ENCODE assay signal across 8 cellular contexts in genomic region chr5:138507485-138507884, GRCh38. TPM values are rescaled to one million over a fixed set of nuclear protein-coding genes. Genes with fewer than 3 reads are reported as not detected.
DNase-seq lines count a peak whose midpoint lies in the region; TF ChIP-seq lines count a peak whose summit lies in the region.
"Not testable (repeated sequence)": the region's sequence is repeated elsewhere in the genome, so short reads cannot be mapped to it uniquely, and the experiment has no call there.

No MANE protein-coding gene starts in this region.

- H3K4me3 ChIP-seq in AG04450 (ENCODE audit: low read depth, low read length); MG63; OCI-LY7 (ENCODE audit: low read depth, low read length, poor library complexity, severe bottlenecking); adrenal gland; liver (ENCODE audit: low read depth in 1 of 3, low read length in 3 of 3); skeletal muscle cell (ENCODE audit: low read depth, low read length): not testable (repeated sequence)

- POLR2A ChIA-PET in AG04450 (lab: Yijun Ruan, JAX) = not testable (repeated sequence)
- POLR2A ChIA-PET in OCI-LY7 (lab: Charles Lee) = interaction anchor here (0.6 kb wide), 1 partner anchor 33 kb away, joined by 5 read pairs; no protein-coding TSS in a partner anchor

- H2AFZ ChIP-seq in OCI-LY7 (ENCODE audit: low read length) = not testable (repeated sequence)

- intact Hi-C loops in OCI-LY7 (cut with micrococcal nuclease; ENCODE audit: unreplicated experiment); adrenal gland (cut with DNase I): not testable (repeated sequence)

- not testable (repeated sequence) for H4K20me1 ChIP-seq in OCI-LY7 (ENCODE audit: insufficient read depth, low read length)

- peak in 1 of 2 donors; percentile 60 for TF ChIP-seq POLR2A in adrenal gland (IDR thresholded peaks at IDR 0.05)

- DNase-seq in AG04450 (ENCODE audit: low read depth, low spot score) (peak; percentile 38), EL (peak; percentile 34), MG63 (peak; percentile 60), adrenal gland (peak; percentile 56 to 81 (median 79)), fibroblast of gingiva (ENCODE audit: low read depth) (peak; percentile 96), skeletal muscle cell (ENCODE audit: low read depth) (peak; percentile 41)
- DNase-seq in OCI-LY7 (ENCODE audit: low spot score) = not testable (repeated sequence)

- H3K27me3 ChIP-seq in AG04450 (ENCODE audit: control insufficient read depth, insufficient read depth, low read length); MG63; adrenal gland; liver (ENCODE audit: control insufficient read depth in 4 of 4, insufficient read depth in 4 of 4, low read length in 3 of 4): not testable (repeated sequence)

- not testable (repeated sequence) for H3K4me2 ChIP-seq in OCI-LY7 (ENCODE audit: low read length)

- not testable (repeated sequence) for TF ChIP-seq CTCF in AG04450 (IDR thresholded peaks at IDR 0.05; ENCODE audit: low read depth, low read length); OCI-LY7 (conservative IDR thresholded peaks at IDR 0.05; ENCODE audit: low read length); adrenal gland (IDR thresholded peaks at IDR 0.05); liver (IDR thresholded peaks at IDR 0.05; ENCODE audit: low read depth, low read length, missing input control)

- H3K9me2 ChIP-seq in OCI-LY7 (ENCODE audit: insufficient read depth, low read length) = not testable (repeated sequence)

- H3K9me3 ChIP-seq in AG04450 (ENCODE audit: control insufficient read depth, insufficient read depth, low read length); MG63; OCI-LY7 (ENCODE audit: low read length); adrenal gland (replicated peaks in 1 of 3); liver (ENCODE audit: control insufficient read depth in 4 of 4, low read length in 3 of 4): not testable (repeated sequence)

- not testable (repeated sequence) for H3K27ac ChIP-seq in AG04450 (ENCODE audit: low read depth, low read length); OCI-LY7 (ENCODE audit: low read depth, low read length, poor library complexity, severe bottlenecking)
- H3K27ac ChIP-seq in adrenal gland (peak overlapping the region; percentile 28 to 70 (median 67)), liver (ENCODE audit: low read depth in 1 of 2, low read length in 2 of 2) (peak overlapping the region; percentile 56 to 66)

- H3K79me2 ChIP-seq in OCI-LY7 (ENCODE audit: insufficient read depth, low read depth, low read length) = not testable (repeated sequence)

- CTCF ChIA-PET in AG04450 (lab: Charles Lee) = interaction anchor here (1.4 kb wide), 1 partner anchor 58 kb away, joined by 7 read pairs; no protein-coding TSS in a partner anchor
- CTCF ChIA-PET in OCI-LY7 (lab: Charles Lee; ENCODE audit: unreplicated experiment) = not testable (repeated sequence)

- 35 to 53% (median 45%) methylated on average over 8 of the region's 8 CpGs for WGBS in adrenal gland, 4 donors
- 39% methylated on average over 8 of the region's 8 CpGs for WGBS in liver

- H3K36me3 ChIP-seq in MG63 (peaks cover 75% of the 10 kb centered on the region), OCI-LY7 (ENCODE audit: insufficient read depth, low read length) (peaks cover 75% of the 10 kb centered on the region), adrenal gland (replicated peaks in 1 of 2) (peaks cover 0 to 43% of the 10 kb centered on the region in 2 donors), liver (ENCODE audit: control insufficient read depth in 4 of 4, insufficient read depth in 3 of 4, low read depth in 1 of 4, low read length in 3 of 4) (peaks cover 11 to 27% (median 18%) of the 10 kb centered on the region in 4 donors)

- BruUV-seq in OCI-LY7 (replicated peaks; lab: Mats Ljungman, UMichigan) = TSS peak; percentile 50

- not testable (repeated sequence) for H3K9ac ChIP-seq in liver (ENCODE audit: low read depth in 1 of 2, low read length in 2 of 2)

- not testable (repeated sequence) for H3K4me1 ChIP-seq in OCI-LY7 (ENCODE audit: insufficient read depth, low read length, poor library complexity, severe bottlenecking)
- H3K4me1 ChIP-seq in adrenal gland (replicated peaks in 1 of 2) (peaks cover 9 to 34% of the 10 kb centered on the region in 2 donors), liver (ENCODE audit: control insufficient read depth in 4 of 4, insufficient read depth in 4 of 4, low read length in 3 of 4) (peaks cover 11 to 46% (median 39%) of the 10 kb centered on the region in 4 donors)

- peak in 1 of 2 donors; percentile 41 for TF ChIP-seq RAD21 in liver (IDR thresholded peaks at IDR 0.05)

TF ChIP-seq in liver, 16 proteins besides CTCF, POLR2A, EP300 and RAD21:
- TF ChIP-seq GABPA (IDR thresholded peaks at IDR 0.05 in 1 of 2, conservative IDR thresholded peaks at IDR 0.05 in 1 of 2) (peak in 1 of 2 donors; percentile 62), JUND (IDR thresholded peaks at IDR 0.05) (peak; percentile 92 to 93), ATF3 (IDR thresholded peaks at IDR 0.05) (peak; percentile 81), RXRA (IDR thresholded peaks at IDR 0.05) (peak; percentile 60 to 76), FOXA2 (IDR thresholded peaks at IDR 0.05) (peak; percentile 58), SP1 (IDR thresholded peaks at IDR 0.05) (peak; percentile 63), YY1 (IDR thresholded peaks at IDR 0.05) (peak; percentile 69), HNF4A (conservative IDR thresholded peaks at IDR 0.05) (peak; percentile 65 to 75), EGR1 (IDR thresholded peaks at IDR 0.05; ENCODE audit: low read depth in 2 of 2) (peak in 1 of 2 donors; percentile 43), ZBTB33 (IDR thresholded peaks at IDR 0.05) (peak; percentile 84), MAX (IDR thresholded peaks at IDR 0.05) (peak; percentile 73)

RNA-seq across cellular contexts. Expression of gene ETF1, which starts 35.6 kb away (rescaled TPM):
- polyA plus RNA-seq in AG04450 (2011; rRNA removed) (85.3 and 107 TPM in 2 replicates), adrenal gland (100 to 1,000 TPM in 1 of 3 donors, 10 to 100 TPM in 2; 25.4 to 171 (median 27.8) TPM), liver (10 to 100 TPM; 21.7 to 24.5 TPM)
- polyA minus RNA-seq in AG04450 (2011; rRNA and poly(A)+ RNA removed) = 55.5 and 80.5 TPM in 2 replicates
- total RNA-seq in MG63 (2014; rRNA removed; shearing (Covaris generic); ENCODE audit: low replicate concordance) = 222 and 276 TPM in 2 replicates
- total RNA-seq in OCI-LY7 (2014; rRNA removed; shearing (Covaris generic)) = 66.7 and 76.0 TPM in 2 replicates
- total RNA-seq in OCI-LY7 (2022) (116 and 123 TPM in 2 replicates), adrenal gland (100 to 1,000 TPM in 2 of 8 donors, 10 to 100 TPM in 6; 41.9 to 178 (median 72.3) TPM), liver (10 to 100 TPM; 37.7 to 39.7 TPM)

RNA-seq across cellular contexts. Expression of gene EGR1, which starts 42.2 kb away (rescaled TPM):
- 17.0 and 24.5 TPM in 2 replicates for polyA plus RNA-seq in AG04450 (2011; rRNA removed)
- polyA minus RNA-seq in AG04450 (2011; rRNA and poly(A)+ RNA removed) = 32.1 and 36.9 TPM in 2 replicates
- 1.2 TPM in 1 of 2 replicates, not detected in the other for total RNA-seq in MG63 (2014; rRNA removed; shearing (Covaris generic); ENCODE audit: low replicate concordance)
- total RNA-seq in OCI-LY7 (2014; rRNA removed; shearing (Covaris generic)) = 0.10 and 0.13 TPM in 2 replicates
- 0.79 and 1.1 TPM in 2 replicates for total RNA-seq in OCI-LY7 (2022)
- 100 to 1,000 TPM in 1 of 8 donors, 10 to 100 TPM in 6, 1 to 10 TPM in 1; 8.5 to 221 (median 52.6) TPM for total RNA-seq in adrenal gland
- polyA plus RNA-seq in adrenal gland = 10 to 100 TPM; 42.9 to 61.5 (median 59.8) TPM
- 1 to 10 TPM; 1.4 to 6.1 TPM for total RNA-seq in liver
- 10 to 100 TPM; 20.1 to 88.7 TPM for polyA plus RNA-seq in liver
